ENCODE assay signal across 1 cellular context in the genomic region with DNA sequence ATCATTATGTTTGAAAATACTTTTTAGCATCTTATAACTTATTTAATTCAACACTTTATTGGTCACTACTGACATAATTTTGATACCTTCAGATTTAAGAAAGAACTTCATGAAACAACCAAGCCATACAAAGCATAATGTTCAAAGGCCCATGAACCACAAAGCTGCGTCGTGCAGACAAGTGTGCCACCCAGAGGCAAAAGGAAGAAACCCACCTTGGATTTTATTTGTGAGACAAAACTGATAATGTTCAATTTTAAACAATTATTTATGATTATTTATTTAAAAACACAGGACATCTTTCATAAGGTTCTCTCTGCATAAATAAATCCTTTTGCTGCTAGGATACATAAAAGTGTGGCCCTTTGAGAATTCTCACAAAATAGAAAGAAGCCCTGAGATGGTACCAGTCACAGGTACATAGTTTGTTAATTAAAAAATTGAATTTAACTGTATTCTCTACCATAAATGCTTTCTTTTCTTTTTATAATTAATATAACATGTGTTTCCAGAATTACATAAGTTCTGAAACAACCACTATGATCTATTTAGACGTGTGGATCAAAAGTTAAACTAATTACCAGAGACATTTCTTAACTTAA.
TF ChIP-seq lines count a peak whose summit lies in the region.

No MANE protein-coding gene starts in this region.

TF ChIP-seq in HCT116, 20 proteins besides CTCF, POLR2A, EP300 and RAD21 (continued from another document):
- TF ChIP-seq MAX (IDR thresholded peaks at IDR 0.05) (no peak), FOSL1 (IDR thresholded peaks at IDR 0.05; ENCODE audit: low read depth) (no peak), POLR2AphosphoS5 (IDR thresholded peaks at IDR 0.05; ENCODE audit: low read depth, low read length) (no peak), JUND (IDR thresholded peaks at IDR 0.05) (no peak)
